ENCODE assay signal across 1 cellular context in genomic region chr10:103917326-103918052, GRCh38.
TF ChIP-seq lines count a peak whose summit lies in the region.

No MANE protein-coding gene starts in this region.

TF ChIP-seq in HepG2, 621 proteins besides CTCF, POLR2A, EP300 and RAD21 (continues in another document):
- TF ChIP-seq ZFP36L1 (CRISPR knock-in tag; IDR thresholded peaks at IDR 0.05) (0 out of 2 replicates have a peak, but pooled peaks have one; percentile 63), ZNF556 (CRISPR knock-in tag; IDR thresholded peaks at IDR 0.05; ENCODE audit: borderline replicate concordance) (no peak), SMAD3 (CRISPR knock-in tag; IDR thresholded peaks at IDR 0.05) (no peak), DZIP1 (CRISPR knock-in tag; IDR thresholded peaks at IDR 0.05) (no peak), JDP2 (CRISPR knock-in tag; IDR thresholded peaks at IDR 0.05; ENCODE audit: borderline replicate concordance) (no peak), FUBP1 (CRISPR knock-in tag; IDR thresholded peaks at IDR 0.05; ENCODE audit: borderline replicate concordance) (no peak), HNRNPK (IDR thresholded peaks at IDR 0.05; ENCODE audit: low read depth, low read length, poor library complexity, severe bottlenecking) (no peak), ZFAT (CRISPR knock-in tag; conservative IDR thresholded peaks at IDR 0.05) (no peak), HOXA9 (CRISPR knock-in tag; IDR thresholded peaks at IDR 0.05; ENCODE audit: borderline replicate concordance) (no peak), SMARCC2 (IDR thresholded peaks at IDR 0.05) (no peak), ZNF850 (CRISPR knock-in tag; conservative IDR thresholded peaks at IDR 0.05) (no peak), ZBTB42 (CRISPR knock-in tag; IDR thresholded peaks at IDR 0.05) (0 out of 2 replicates have a peak, but pooled peaks have one; percentile 15), AGO2 (optimal IDR thresholded peaks at IDR 0.05; ENCODE audit: low read depth, low read length) (no peak), HES4 (CRISPR knock-in tag; IDR thresholded peaks at IDR 0.05; ENCODE audit: borderline replicate concordance) (no peak), GFI1 (CRISPR knock-in tag; IDR thresholded peaks at IDR 0.05; ENCODE audit: borderline replicate concordance) (no peak), RFX1 (IDR thresholded peaks at IDR 0.05) (no peak), ZNF280B (CRISPR knock-in tag; IDR thresholded peaks at IDR 0.05; ENCODE audit: borderline replicate concordance) (peak; percentile 72; the same call in 1 of the 2 replicates), SRSF1 (optimal IDR thresholded peaks at IDR 0.05; ENCODE audit: low read depth, low read length) (no peak), MED8 (CRISPR knock-in tag; IDR thresholded peaks at IDR 0.05; ENCODE audit: insufficient replicate concordance) (no peak), DMAP1 (CRISPR knock-in tag; IDR thresholded peaks at IDR 0.05) (peak; percentile 31; the same call in 1 of the 2 replicates), MEIS1 (CRISPR knock-in tag; IDR thresholded peaks at IDR 0.05; ENCODE audit: borderline replicate concordance) (0 out of 2 replicates have a peak, but pooled peaks have one; percentile 27), TCF7L2 (IDR thresholded peaks at IDR 0.05; ENCODE audit: low read depth, low read length) (no peak), YY1 (IDR thresholded peaks at IDR 0.05; ENCODE audit: insufficient read depth, insufficient replicate concordance, low read depth, low read length) (no peak), ZFP37 (CRISPR knock-in tag; IDR thresholded peaks at IDR 0.05; ENCODE audit: borderline replicate concordance) (no peak), STAG1 (CRISPR knock-in tag; IDR thresholded peaks at IDR 0.05) (no peak), ZBTB10 (CRISPR knock-in tag; IDR thresholded peaks at IDR 0.05; ENCODE audit: borderline replicate concordance) (peak; percentile 32; the same call in 1 of the 2 replicates), ZNF503 (CRISPR knock-in tag; IDR thresholded peaks at IDR 0.05) (0 out of 2 replicates have a peak, but pooled peaks have one; percentile 7), ZMAT3 (CRISPR knock-in tag; conservative IDR thresholded peaks at IDR 0.05) (no peak), KDM1A (CRISPR knock-in tag; IDR thresholded peaks at IDR 0.05) (no peak)
- TF ChIP-seq, protein P1, sequence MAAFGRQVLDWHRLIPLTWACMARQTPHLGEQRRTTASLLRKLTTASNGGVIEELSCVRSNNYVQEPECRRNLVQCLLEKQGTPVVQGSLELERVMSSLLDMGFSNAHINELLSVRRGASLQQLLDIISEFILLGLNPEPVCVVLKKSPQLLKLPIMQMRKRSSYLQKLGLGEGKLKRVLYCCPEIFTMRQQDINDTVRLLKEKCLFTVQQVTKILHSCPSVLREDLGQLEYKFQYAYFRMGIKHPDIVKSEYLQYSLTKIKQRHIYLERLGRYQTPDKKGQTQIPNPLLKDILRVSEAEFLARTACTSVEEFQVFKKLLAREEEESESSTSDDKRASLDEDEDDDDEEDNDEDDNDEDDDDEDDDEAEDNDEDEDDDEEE (CRISPR knock-in tag; IDR thresholded peaks at IDR 0.05): peak; percentile 29; the same call in 1 of the 2 replicates
- TF ChIP-seq, protein P2, sequence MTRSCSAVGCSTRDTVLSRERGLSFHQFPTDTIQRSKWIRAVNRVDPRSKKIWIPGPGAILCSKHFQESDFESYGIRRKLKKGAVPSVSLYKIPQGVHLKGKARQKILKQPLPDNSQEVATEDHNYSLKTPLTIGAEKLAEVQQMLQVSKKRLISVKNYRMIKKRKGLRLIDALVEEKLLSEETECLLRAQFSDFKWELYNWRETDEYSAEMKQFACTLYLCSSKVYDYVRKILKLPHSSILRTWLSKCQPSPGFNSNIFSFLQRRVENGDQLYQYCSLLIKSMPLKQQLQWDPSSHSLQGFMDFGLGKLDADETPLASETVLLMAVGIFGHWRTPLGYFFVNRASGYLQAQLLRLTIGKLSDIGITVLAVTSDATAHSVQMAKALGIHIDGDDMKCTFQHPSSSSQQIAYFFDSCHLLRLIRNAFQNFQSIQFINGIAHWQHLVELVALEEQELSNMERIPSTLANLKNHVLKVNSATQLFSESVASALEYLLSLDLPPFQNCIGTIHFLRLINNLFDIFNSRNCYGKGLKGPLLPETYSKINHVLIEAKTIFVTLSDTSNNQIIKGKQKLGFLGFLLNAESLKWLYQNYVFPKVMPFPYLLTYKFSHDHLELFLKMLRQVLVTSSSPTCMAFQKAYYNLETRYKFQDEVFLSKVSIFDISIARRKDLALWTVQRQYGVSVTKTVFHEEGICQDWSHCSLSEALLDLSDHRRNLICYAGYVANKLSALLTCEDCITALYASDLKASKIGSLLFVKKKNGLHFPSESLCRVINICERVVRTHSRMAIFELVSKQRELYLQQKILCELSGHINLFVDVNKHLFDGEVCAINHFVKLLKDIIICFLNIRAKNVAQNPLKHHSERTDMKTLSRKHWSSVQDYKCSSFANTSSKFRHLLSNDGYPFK (CRISPR knock-in tag; IDR thresholded peaks at IDR 0.05; ENCODE audit: borderline replicate concordance): 0 out of 2 replicates have a peak, but pooled peaks have one; percentile 10
- TF ChIP-seq, protein P3, sequence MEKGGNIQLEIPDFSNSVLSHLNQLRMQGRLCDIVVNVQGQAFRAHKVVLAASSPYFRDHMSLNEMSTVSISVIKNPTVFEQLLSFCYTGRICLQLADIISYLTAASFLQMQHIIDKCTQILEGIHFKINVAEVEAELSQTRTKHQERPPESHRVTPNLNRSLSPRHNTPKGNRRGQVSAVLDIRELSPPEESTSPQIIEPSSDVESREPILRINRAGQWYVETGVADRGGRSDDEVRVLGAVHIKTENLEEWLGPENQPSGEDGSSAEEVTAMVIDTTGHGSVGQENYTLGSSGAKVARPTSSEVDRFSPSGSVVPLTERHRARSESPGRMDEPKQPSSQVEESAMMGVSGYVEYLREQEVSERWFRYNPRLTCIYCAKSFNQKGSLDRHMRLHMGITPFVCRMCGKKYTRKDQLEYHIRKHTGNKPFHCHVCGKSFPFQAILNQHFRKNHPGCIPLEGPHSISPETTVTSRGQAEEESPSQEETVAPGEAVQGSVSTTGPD (CRISPR knock-in tag; IDR thresholded peaks at IDR 0.05): no peak
- TF ChIP-seq, protein P4, sequence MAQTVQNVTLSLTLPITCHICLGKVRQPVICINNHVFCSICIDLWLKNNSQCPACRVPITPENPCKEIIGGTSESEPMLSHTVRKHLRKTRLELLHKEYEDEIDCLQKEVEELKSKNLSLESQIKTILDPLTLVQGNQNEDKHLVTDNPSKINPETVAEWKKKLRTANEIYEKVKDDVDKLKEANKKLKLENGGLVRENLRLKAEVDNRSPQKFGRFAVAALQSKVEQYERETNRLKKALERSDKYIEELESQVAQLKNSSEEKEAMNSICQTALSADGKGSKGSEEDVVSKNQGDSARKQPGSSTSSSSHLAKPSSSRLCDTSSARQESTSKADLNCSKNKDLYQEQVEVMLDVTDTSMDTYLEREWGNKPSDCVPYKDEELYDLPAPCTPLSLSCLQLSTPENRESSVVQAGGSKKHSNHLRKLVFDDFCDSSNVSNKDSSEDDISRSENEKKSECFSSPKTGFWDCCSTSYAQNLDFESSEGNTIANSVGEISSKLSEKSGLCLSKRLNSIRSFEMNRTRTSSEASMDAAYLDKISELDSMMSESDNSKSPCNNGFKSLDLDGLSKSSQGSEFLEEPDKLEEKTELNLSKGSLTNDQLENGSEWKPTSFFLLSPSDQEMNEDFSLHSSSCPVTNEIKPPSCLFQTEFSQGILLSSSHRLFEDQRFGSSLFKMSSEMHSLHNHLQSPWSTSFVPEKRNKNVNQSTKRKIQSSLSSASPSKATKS (CRISPR knock-in tag; IDR thresholded peaks at IDR 0.05): no peak
